Comparison of ENCODE assay signal across 2 cellular contexts in the genomic region with DNA sequence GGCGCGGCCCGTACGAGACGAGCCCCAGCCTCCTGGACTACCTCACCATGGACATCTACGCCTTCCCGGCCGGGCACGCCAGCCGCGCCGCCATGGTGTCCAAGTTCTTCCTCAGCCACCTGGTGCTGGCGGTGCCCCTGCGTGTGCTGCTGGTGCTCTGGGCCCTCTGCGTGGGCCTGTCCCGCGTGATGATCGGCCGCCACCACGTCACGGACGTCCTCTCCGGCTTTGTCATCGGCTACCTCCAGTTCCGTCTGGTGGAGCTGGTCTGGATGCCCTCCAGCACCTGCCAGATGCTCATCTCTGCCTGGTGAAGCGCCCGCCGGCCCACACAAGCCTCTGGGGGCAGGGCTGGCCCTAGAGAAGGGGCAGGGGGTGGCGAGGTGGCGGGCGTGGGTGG.
TF ChIP-seq lines count a peak whose summit lies in the region.

No MANE protein-coding gene starts in this region.

TF ChIP-seq in HEK293, 187 proteins besides CTCF, POLR2A, EP300 and RAD21:
- TF ChIP-seq, protein P1, sequence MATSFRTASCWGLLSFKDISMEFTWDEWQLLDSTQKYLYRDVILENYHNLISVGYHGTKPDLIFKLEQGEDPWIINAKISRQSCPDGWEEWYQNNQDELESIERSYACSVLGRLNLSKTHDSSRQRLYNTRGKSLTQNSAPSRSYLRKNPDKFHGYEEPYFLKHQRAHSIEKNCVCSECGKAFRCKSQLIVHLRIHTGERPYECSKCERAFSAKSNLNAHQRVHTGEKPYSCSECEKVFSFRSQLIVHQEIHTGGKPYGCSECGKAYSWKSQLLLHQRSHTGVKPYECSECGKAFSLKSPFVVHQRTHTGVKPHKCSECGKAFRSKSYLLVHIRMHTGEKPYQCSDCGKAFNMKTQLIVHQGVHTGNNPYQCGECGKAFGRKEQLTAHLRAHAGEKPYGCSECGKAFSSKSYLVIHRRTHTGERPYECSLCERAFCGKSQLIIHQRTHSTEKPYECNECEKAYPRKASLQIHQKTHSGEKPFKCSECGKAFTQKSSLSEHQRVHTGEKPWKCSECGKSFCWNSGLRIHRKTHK (tag by site-specific recombination; IDR thresholded peaks at IDR 0.05): no peak
- TF ChIP-seq EGR2 (tag by site-specific recombination; IDR thresholded peaks at IDR 0.05; ENCODE audit: low read depth): peak; percentile 38; the same call in 1 of the 2 replicates

TF ChIP-seq in HepG2, 621 proteins besides CTCF, POLR2A, EP300 and RAD21:
- TF ChIP-seq, protein P2, sequence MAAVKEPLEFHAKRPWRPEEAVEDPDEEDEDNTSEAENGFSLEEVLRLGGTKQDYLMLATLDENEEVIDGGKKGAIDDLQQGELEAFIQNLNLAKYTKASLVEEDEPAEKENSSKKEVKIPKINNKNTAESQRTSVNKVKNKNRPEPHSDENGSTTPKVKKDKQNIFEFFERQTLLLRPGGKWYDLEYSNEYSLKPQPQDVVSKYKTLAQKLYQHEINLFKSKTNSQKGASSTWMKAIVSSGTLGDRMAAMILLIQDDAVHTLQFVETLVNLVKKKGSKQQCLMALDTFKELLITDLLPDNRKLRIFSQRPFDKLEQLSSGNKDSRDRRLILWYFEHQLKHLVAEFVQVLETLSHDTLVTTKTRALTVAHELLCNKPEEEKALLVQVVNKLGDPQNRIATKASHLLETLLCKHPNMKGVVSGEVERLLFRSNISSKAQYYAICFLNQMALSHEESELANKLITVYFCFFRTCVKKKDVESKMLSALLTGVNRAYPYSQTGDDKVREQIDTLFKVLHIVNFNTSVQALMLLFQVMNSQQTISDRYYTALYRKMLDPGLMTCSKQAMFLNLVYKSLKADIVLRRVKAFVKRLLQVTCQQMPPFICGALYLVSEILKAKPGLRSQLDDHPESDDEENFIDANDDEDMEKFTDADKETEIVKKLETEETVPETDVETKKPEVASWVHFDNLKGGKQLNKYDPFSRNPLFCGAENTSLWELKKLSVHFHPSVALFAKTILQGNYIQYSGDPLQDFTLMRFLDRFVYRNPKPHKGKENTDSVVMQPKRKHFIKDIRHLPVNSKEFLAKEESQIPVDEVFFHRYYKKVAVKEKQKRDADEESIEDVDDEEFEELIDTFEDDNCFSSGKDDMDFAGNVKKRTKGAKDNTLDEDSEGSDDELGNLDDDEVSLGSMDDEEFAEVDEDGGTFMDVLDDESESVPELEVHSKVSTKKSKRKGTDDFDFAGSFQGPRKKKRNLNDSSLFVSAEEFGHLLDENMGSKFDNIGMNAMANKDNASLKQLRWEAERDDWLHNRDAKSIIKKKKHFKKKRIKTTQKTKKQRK (IDR thresholded peaks at IDR 0.05; ENCODE audit: low read length): no peak
- TF ChIP-seq DNMT1 (CRISPR knock-in tag; IDR thresholded peaks at IDR 0.05): no peak
- TF ChIP-seq ZNF660 (CRISPR knock-in tag; IDR thresholded peaks at IDR 0.05; ENCODE audit: borderline replicate concordance, low read depth): no peak
- no peak for TF ChIP-seq PLRG1 (conservative IDR thresholded peaks at IDR 0.05)
- no peak for TF ChIP-seq SOX6 (IDR thresholded peaks at IDR 0.05)
- no peak for TF ChIP-seq SOX6 (CRISPR knock-in tag; IDR thresholded peaks at IDR 0.05)
- TF ChIP-seq TMF1 (CRISPR knock-in tag; IDR thresholded peaks at IDR 0.05; ENCODE audit: low read depth): no peak
- peak; percentile 53; the same call in 1 of the 2 replicates for TF ChIP-seq CREB1 (IDR thresholded peaks at IDR 0.05)
- TF ChIP-seq CREB1 (CRISPR knock-in tag; IDR thresholded peaks at IDR 0.05): no peak
- no peak for TF ChIP-seq ZNF773 (CRISPR knock-in tag; IDR thresholded peaks at IDR 0.05; ENCODE audit: borderline replicate concordance)
- TF ChIP-seq, protein P3, sequence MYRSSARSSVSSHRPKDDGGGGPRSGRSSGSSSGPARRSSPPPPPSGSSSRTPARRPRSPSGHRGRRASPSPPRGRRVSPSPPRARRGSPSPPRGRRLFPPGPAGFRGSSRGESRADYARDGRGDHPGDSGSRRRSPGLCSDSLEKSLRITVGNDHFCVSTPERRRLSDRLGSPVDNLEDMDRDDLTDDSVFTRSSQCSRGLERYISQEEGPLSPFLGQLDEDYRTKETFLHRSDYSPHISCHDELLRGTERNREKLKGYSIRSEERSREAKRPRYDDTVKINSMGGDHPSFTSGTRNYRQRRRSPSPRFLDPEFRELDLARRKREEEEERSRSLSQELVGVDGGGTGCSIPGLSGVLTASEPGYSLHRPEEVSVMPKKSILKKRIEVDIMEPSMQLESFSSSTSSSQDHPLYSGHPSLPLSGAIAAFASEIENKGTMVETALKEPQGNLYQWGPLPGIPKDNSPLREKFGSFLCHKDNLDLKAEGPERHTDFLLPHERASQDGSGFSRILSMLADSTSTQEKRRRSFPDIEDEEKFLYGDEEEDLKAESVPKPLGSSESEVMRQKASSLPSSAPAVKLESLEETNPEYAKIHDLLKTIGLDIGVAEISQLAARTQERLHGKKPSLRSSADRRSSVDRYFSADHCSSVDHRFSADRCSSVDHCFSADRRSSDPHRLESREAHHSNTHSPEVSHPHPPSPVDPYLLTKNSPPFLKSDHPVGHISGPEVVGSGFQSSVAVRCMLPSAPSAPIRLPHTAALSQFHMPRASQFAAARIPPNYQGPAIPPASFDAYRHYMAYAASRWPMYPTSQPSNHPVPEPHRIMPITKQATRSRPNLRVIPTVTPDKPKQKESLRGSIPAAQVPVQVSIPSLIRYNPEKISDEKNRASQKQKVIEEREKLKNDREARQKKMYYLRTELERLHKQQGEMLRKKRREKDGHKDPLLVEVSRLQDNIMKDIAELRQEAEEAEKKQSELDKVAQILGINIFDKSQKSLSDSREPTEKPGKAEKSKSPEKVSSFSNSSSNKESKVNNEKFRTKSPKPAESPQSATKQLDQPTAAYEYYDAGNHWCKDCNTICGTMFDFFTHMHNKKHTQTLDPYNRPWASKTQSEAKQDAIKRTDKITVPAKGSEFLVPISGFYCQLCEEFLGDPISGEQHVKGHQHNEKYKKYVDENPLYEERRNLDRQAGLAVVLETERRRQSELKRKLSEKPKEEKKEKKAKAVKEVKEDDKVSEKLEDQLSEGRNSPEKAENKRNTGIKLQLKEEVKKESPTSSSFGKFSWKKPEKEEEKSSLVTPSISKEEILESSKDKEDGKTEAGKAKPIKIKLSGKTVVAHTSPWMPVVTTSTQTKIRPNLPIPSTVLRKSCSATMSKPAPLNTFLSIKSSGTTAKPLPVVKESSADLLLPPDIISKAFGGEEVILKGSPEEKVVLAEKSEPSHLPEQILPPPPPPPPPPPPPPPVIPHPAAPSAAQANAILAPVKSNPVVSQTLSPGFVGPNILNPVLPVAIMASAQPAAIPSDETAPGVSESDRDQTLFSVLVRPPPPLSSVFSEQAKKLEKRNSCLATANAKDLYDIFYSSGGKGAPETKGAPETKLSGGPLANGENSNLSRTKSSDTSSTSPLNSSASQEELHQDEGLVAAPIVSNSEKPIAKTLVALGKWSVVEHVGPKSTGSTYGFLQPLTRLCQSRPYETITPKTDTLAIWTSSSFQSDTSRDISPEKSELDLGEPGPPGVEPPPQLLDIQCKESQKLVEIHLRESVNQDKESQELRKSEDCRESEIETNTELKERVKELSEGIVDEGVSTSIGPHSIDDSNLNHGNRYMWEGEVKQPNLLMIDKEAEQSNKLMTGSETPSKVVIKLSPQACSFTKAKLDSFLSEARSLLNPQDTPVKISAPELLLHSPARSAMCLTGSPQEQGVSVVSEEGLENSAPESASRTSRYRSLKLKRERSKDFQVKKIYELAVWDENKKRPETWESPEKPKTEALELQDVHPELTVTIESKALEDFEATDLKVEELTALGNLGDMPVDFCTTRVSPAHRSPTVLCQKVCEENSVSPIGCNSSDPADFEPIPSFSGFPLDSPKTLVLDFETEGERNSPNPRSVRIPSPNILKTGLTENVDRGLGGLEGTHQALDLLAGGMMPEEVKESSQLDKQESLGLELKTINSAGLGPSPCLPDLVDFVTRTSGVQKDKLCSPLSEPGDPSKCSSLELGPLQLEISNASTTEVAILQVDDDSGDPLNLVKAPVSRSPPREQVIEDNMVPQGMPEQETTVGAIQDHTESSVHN (CRISPR knock-in tag; IDR thresholded peaks at IDR 0.05): no peak
